In the genomic region with DNA sequence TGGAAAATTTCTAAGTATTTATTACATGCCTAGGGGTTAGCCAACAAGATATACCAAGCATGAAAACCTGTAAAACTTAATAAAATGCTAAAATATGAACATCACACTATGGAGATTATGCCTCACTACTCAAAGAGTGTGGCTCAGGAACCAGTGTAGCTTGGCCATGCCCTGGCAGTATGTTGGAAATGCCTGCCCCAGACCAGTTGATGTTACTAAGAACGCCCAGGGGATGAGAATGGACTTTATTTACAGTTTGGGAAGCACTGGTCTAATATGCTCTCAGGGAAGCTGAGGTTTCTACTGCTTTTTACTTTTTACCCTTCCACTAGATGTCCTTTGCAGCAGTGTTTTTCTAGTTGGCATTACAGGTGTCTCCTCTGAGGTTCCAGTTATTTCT, we compare ENCODE assay signal across 26 cellular contexts.
"Had no signal": no experiment of that assay in that cellular context is flagged by ENCODE, and none has a peak within 500 bp of the region (broad histone marks: within the 10 kb centered on the region; RNA-seq: fewer than 3 reads in every experiment).

No MANE protein-coding gene starts in this region.

- H3K4me1 Mint-ChIP-seq: activated CD4-positive, alpha-beta T cell treated with anti-CD3 and anti-CD28 coated beads for 36 hours; activated CD4-positive, alpha-beta T cell treated with anti-CD3 and anti-CD28 coated beads, Interleukin-2, amount 10 ng/mL, durations not matched to agents 24 days and 14 days; activated T-helper 17 cell treated with anti-CD3 and anti-CD28 coated beads, Interleukin-2, amount 50 U/mL, for 72 hours had no signal

- H3K27me3 ChIP-seq: body of pancreas had no signal

- H3K4me3 ChIP-seq: body of pancreas had no signal

- H3K9me3 Mint-ChIP-seq: activated CD4-positive, alpha-beta memory T cell treated with anti-CD3 and anti-CD28 coated beads for 36 hours; activated CD4-positive, alpha-beta T cell treated with anti-CD3 and anti-CD28 coated beads, Interleukin-2, amount 10 ng/mL, durations not matched to agents 24 days and 14 days; activated T-cell treated with anti-CD3 and anti-CD28 coated beads, Interleukin-2, amount 50 U/mL, for 4 hours; activated T-helper 17 cell treated with anti-CD3 and anti-CD28 coated beads, Interleukin-2, amount 50 U/mL, for 72 hours had no signal

- H3K27ac ChIP-seq: body of pancreas had no signal

- H3K9me3 ChIP-seq: body of pancreas had no signal

- H3K27me3 Mint-ChIP-seq: activated CD4-positive, alpha-beta memory T cell treated with anti-CD3 and anti-CD28 coated beads for 36 hours; activated CD4-positive, alpha-beta T cell treated with anti-CD3 and anti-CD28 coated beads for 36 hours; activated CD4-positive, alpha-beta T cell treated with anti-CD3 and anti-CD28 coated beads, Interleukin-2, amount 10 ng/mL, durations not matched to agents 24 days and 14 days; activated naive CD8-positive, alpha-beta T cell; activated T-helper 17 cell treated with anti-CD3 and anti-CD28 coated beads, Interleukin-2, amount 50 U/mL, for 72 hours had no signal

- DNase-seq: activated CD4-positive, alpha-beta memory T cell treated with anti-CD3 and anti-CD28 coated beads for 36 hours; activated CD4-positive, alpha-beta T cell treated with anti-CD3 and anti-CD28 coated beads for 36 hours; activated CD4-positive, alpha-beta T cell treated with anti-CD3 and anti-CD28 coated beads, Interleukin-2, amount 10 ng/mL, durations not matched to agents 24 days and 14 days; activated CD4-positive, CD25-positive, alpha-beta regulatory T cell; activated CD4-positive, CD25-positive, alpha-beta regulatory T cell treated with anti-CD3 and anti-CD28 coated beads, Interleukin-2, amount 50 U/mL, for 72 hours; activated CD8-positive, alpha-beta memory T cell treated with anti-CD3 and anti-CD28 coated beads, Interleukin-2, amount 50 U/mL, for 48 hours; activated effector memory CD4-positive, alpha-beta T cell treated with Interleukin-2 at 50 U/mL for 16 hours; activated gamma-delta T cell treated with Interleukin-2 at 50 U/mL for 16 hours; activated naive CD4-positive, alpha-beta T cell treated with anti-CD3 and anti-CD28 coated beads, Interleukin-2, amount 50 U/mL, for 16 hours; activated naive CD4-positive, alpha-beta T cell treated with Interleukin-2 at 50 U/mL for 16 hours; activated T-cell treated with anti-CD3 and anti-CD28 coated beads for 4 hours; activated T-cell treated with anti-CD3 and anti-CD28 coated beads, Interleukin-2, amount 50 U/mL, for 4 hours; amniotic stem cell; aorta; body of pancreas; caudate nucleus; cortex of kidney; dermis blood vessel endothelial cell; effector CD4-positive, alpha-beta T cell; foreskin fibroblast; head of caudate nucleus; T-helper 1 cell; T-helper 2 cell had no signal

- H3K4me1 ChIP-seq: body of pancreas had no signal

- H3K36me3 Mint-ChIP-seq: activated CD4-positive, alpha-beta memory T cell treated with anti-CD3 and anti-CD28 coated beads for 36 hours; activated naive CD8-positive, alpha-beta T cell had no signal

- ATAC-seq: activated CD4-positive, alpha-beta T cell treated with anti-CD3 and anti-CD28 coated beads for 36 hours; activated T-cell treated with anti-CD3 and anti-CD28 coated beads, Interleukin-2, amount 50 U/mL, for 4 hours; activated T-helper 17 cell treated with anti-CD3 and anti-CD28 coated beads, Interleukin-2, amount 50 U/mL, for 72 hours; body of pancreas; esophagus mucosa had no signal

- H3K27ac Mint-ChIP-seq: activated CD4-positive, alpha-beta memory T cell treated with anti-CD3 and anti-CD28 coated beads for 36 hours; activated CD4-positive, alpha-beta T cell treated with anti-CD3 and anti-CD28 coated beads for 36 hours; activated CD4-positive, alpha-beta T cell treated with anti-CD3 and anti-CD28 coated beads, Interleukin-2, amount 10 ng/mL, durations not matched to agents 24 days and 14 days; activated naive CD8-positive, alpha-beta T cell; activated T-helper 17 cell treated with anti-CD3 and anti-CD28 coated beads, Interleukin-2, amount 50 U/mL, for 72 hours had no signal

- H3K4me3 Mint-ChIP-seq: activated CD4-positive, alpha-beta memory T cell treated with anti-CD3 and anti-CD28 coated beads for 36 hours; activated CD4-positive, alpha-beta T cell treated with anti-CD3 and anti-CD28 coated beads for 36 hours; activated CD4-positive, alpha-beta T cell treated with anti-CD3 and anti-CD28 coated beads, Interleukin-2, amount 10 ng/mL, durations not matched to agents 24 days and 14 days; activated naive CD8-positive, alpha-beta T cell; activated T-cell treated with anti-CD3 and anti-CD28 coated beads, Interleukin-2, amount 50 U/mL, for 4 hours; activated T-helper 17 cell treated with anti-CD3 and anti-CD28 coated beads, Interleukin-2, amount 50 U/mL, for 72 hours had no signal
